16 cellular contexts compared by ENCODE assay signal in genomic region chr2:217167531-217167930, GRCh38.
DNase-seq lines count a peak whose midpoint lies in the region; ATAC-seq, FAIRE-seq and TF ChIP-seq lines count a peak whose summit lies in the region.
"Had no signal": no experiment of that assay in that cellular context is flagged by ENCODE, and none has a peak within 500 bp of the region (broad histone marks: within the 10 kb centered on the region; RNA-seq: fewer than 3 reads in every experiment).

No MANE protein-coding gene starts in this region.

- intact Hi-C loops in Right ventricle myocardium inferior (cut with DNase I), result loop anchor here (10.0 kb wide), 1 partner anchor 547 kb away; no protein-coding TSS in a partner anchor
- intact Hi-C loops in pancreas (cut with DNase I), result loop anchor here in 1 of 3 donors (10.0 kb wide), 1 partner anchor 483 kb away; no protein-coding TSS in a partner anchor

- H3K4me3 ChIP-seq in hepatocyte (no peak overlapping the region), pancreas (no peak overlapping the region)
- H3K4me3 ChIP-seq: BLaER1 treated with 17β-estradiol and CSF1 and Interleukin-3, amounts not matched to agents 10 nM and 100 nM; GM23248; HAP-1 had no signal

- H3K27me3 ChIP-seq in hepatocyte, result no peaks in the 10 kb centered on the region
- no peaks in the 10 kb centered on the region for H3K27me3 ChIP-seq in pancreas

- TF ChIP-seq CTCF in hepatocyte (IDR thresholded peaks at IDR 0.05; ENCODE audit: poor library complexity), result no peak
- TF ChIP-seq CTCF in pancreas (IDR thresholded peaks at IDR 0.05), result no peak

- ATAC-seq in Right ventricle myocardium inferior (no peak), pancreas (no peak)
- ATAC-seq: CD8-positive, alpha-beta T cell had no signal

- H2AFZ ChIP-seq in hepatocyte, result no peak overlapping the region
- H2AFZ ChIP-seq: GM23248 had no signal

- no peak for FAIRE-seq in pancreas (lab: Jason Lieb, UNC)

- no peak overlapping the region for H3K4me2 ChIP-seq in hepatocyte
- H3K4me2 ChIP-seq: BLaER1 treated with 17β-estradiol and CSF1 and Interleukin-3, amounts not matched to agents 10 nM and 100 nM had no signal

- H3K36me3 ChIP-seq in hepatocyte (replicated peaks; ENCODE audit: insufficient read depth, low read depth), result no peaks in the 10 kb centered on the region
- no peaks in the 10 kb centered on the region for H3K36me3 ChIP-seq in pancreas
- H3K36me3 ChIP-seq: BLaER1 treated with 17β-estradiol and CSF1 and Interleukin-3, amounts not matched to agents 10 nM and 100 nM; HAP-1 had no signal

- no peaks in the 10 kb centered on the region for H3K9me2 ChIP-seq in hepatocyte (replicated peaks; ENCODE audit: insufficient read depth)

- H3K79me2 ChIP-seq in hepatocyte, result no peaks in the 10 kb centered on the region

- H3K9me3 ChIP-seq in hepatocyte (ENCODE audit: low read depth) (no peaks in the 10 kb centered on the region), pancreas (no peaks in the 10 kb centered on the region)
- H3K9me3 ChIP-seq: HAP-1 had no signal

- H3K27ac ChIP-seq in hepatocyte, result peak overlapping the region; percentile 74
- no peak overlapping the region for H3K27ac ChIP-seq in pancreas
- H3K27ac ChIP-seq: BLaER1 treated with 17β-estradiol and CSF1 and Interleukin-3, amounts not matched to agents 10 nM and 100 nM; GM23248 had no signal

- peak; percentile 18 for DNase-seq in EL
- peak; percentile 16 for DNase-seq in HS-5 (ENCODE audit: low read depth)
- peak; percentile 18 for DNase-seq in RPMI7951 (ENCODE audit: low read depth)
- DNase-seq in hepatocyte (ENCODE audit: low spot score), result no peak
- no peak for DNase-seq in DMS79 treated with DMSO at 0.1 percent for 48 hours (lab: John Stamatoyannopoulos, UW)
- no peak for DNase-seq in Right ventricle myocardium inferior (ENCODE audit: missing footprints)
- DNase-seq in NCI-H1436 treated with DMSO at 0.1 percent for 48 hours (lab: John Stamatoyannopoulos, UW), result no peak
- no peak for DNase-seq in pancreas
- DNase-seq: Calu3; CD8-positive, alpha-beta T cell; DND-41; GF-D8; GM23248; KBM-7 had no signal

- no peaks in the 10 kb centered on the region for H4K20me1 ChIP-seq in hepatocyte (ENCODE audit: insufficient read depth, poor library complexity, severe bottlenecking)

- H3K4me1 ChIP-seq in hepatocyte (ENCODE audit: insufficient read depth) (no peaks in the 10 kb centered on the region), pancreas (no peaks in the 10 kb centered on the region)

Comparison
In these comparisons a context has a peak if more than half of its experiments do, and no peak if none do; other contexts are left out.
1. DNase-seq: peak in EL (single experiment), HS-5 (single experiment) and RPMI7951 (single experiment); none in hepatocyte (single experiment), DMS79 treated with DMSO at 0.1 percent for 48 hours (single experiment), Right ventricle myocardium inferior (single experiment), NCI-H1436 treated with DMSO at 0.1 percent for 48 hours (single experiment) and pancreas (0 of 6).